Comparison of ENCODE assay signal across 13 cellular contexts in genomic region chr19:16957151-16957662, GRCh38.
DNase-seq lines count a peak whose midpoint lies in the region; ATAC-seq and TF ChIP-seq lines count a peak whose summit lies in the region.
"Had no signal": no experiment of that assay in that cellular context is flagged by ENCODE, and none has a peak within 500 bp of the region (broad histone marks: within the 10 kb centered on the region; RNA-seq: fewer than 3 reads in every experiment).

No MANE protein-coding gene starts in this region.

- H3K9me3 ChIP-seq in PC-9 (ENCODE audit: insufficient read depth, low read depth) (no peaks in the 10 kb centered on the region), gastroesophageal sphincter (peaks cover 0 to 9% (median 0%) of the 10 kb centered on the region in 3 donors), upper lobe of left lung (no peaks in the 10 kb centered on the region), Caco-2 (no peaks in the 10 kb centered on the region)
- H3K9me3 ChIP-seq: SJCRH30 had no signal

- H3K27me3 Mint-ChIP-seq in Caco-2 (ENCODE audit: insufficient read depth, unreplicated experiment): peaks cover 19% of the 10 kb centered on the region

- WGBS in gastroesophageal sphincter (ENCODE audit: low coverage in 1 of 2), 2 donors: 35 to 60% methylated on average over 3 to 7 of the region's 7 CpGs
- 33 to 50% methylated on average over 4 to 7 of the region's 7 CpGs for WGBS in upper lobe of left lung, 2 donors

- intact Hi-C loops in PC-9 (cut with micrococcal nuclease; ENCODE audit: unreplicated experiment): no loop called here
- intact Hi-C loops in Caco-2 (cut with micrococcal nuclease; ENCODE audit: unreplicated experiment): no loop called here

- no peak for TF ChIP-seq CTCF in PC-9 (conservative IDR thresholded peaks at IDR 0.05)
- TF ChIP-seq CTCF in gastroesophageal sphincter (IDR thresholded peaks at IDR 0.05): no peak
- no peak for TF ChIP-seq CTCF in upper lobe of left lung (IDR thresholded peaks at IDR 0.05)
- no peak for TF ChIP-seq CTCF in Caco-2 (IDR thresholded peaks at IDR 0.05; ENCODE audit: insufficient read depth in 1 of 2, low read depth in 1 of 2, low read length in 1 of 2, severe bottlenecking in 1 of 2, unreplicated experiment in 1 of 2)

- H3K4me3 Mint-ChIP-seq in Caco-2 (ENCODE audit: unreplicated experiment): no peak overlapping the region
- H3K4me3 Mint-ChIP-seq: natural killer cell had no signal

- CTCF ChIA-PET in PC-9 (lab: Charles Lee): no interaction called here
- CTCF ChIA-PET in Caco-2 (lab: Charles Lee): no interaction called here

- no peaks in the 10 kb centered on the region for H3K27me3 ChIP-seq in PC-9 (ENCODE audit: insufficient read depth, low read depth)
- peaks cover 31% of the 10 kb centered on the region for H3K27me3 ChIP-seq in gastroesophageal sphincter
- H3K27me3 ChIP-seq in upper lobe of left lung: no peaks in the 10 kb centered on the region
- no peaks in the 10 kb centered on the region for H3K27me3 ChIP-seq in Caco-2 (replicated peaks; ENCODE audit: control insufficient read depth, insufficient read depth, low read length)

- no TSS peak for BruUV-seq in PC-9 (replicated peaks; lab: Mats Ljungman, UMichigan)
- no TSS peak for BruUV-seq in Caco-2 (replicated peaks; lab: Mats Ljungman, UMichigan)

- H4K20me1 ChIP-seq in PC-9 (ENCODE audit: insufficient read depth): no peaks in the 10 kb centered on the region

- H3K4me1 ChIP-seq in PC-9 (replicated peaks; ENCODE audit: insufficient read depth) (peaks cover 38% of the 10 kb centered on the region), gastroesophageal sphincter (peaks cover 0 to 6% (median 3%) of the 10 kb centered on the region in 3 donors), upper lobe of left lung (peaks cover 7 to 23% (median 16%) of the 10 kb centered on the region in 4 donors), Caco-2 (no peaks in the 10 kb centered on the region)
- H3K4me1 ChIP-seq: SJCRH30 had no signal

- no peaks in the 10 kb centered on the region for H3K4me1 Mint-ChIP-seq in Caco-2 (ENCODE audit: low read depth, unreplicated experiment)
- H3K4me1 Mint-ChIP-seq: natural killer cell had no signal

- TF ChIP-seq EP300 in gastroesophageal sphincter (IDR thresholded peaks at IDR 0.05): no peak
- no peak for TF ChIP-seq EP300 in upper lobe of left lung (IDR thresholded peaks at IDR 0.05)

- POLR2A ChIA-PET in PC-9 (lab: Charles Lee; ENCODE audit: unreplicated experiment): interaction anchor here (0.6 kb wide), 1 partner anchor 58 kb away, joined by 3 read pairs; no protein-coding TSS in a partner anchor
- POLR2A ChIA-PET in Caco-2 (lab: Charles Lee): no interaction called here

- H3K4me2 ChIP-seq in PC-9: peak overlapping the region; percentile 52

- no peak overlapping the region for H2AFZ ChIP-seq in PC-9

- peak; percentile 15 for DNase-seq in SKM-1 treated with dmso at 0.1 percent for 144 hours (lab: John Stamatoyannopoulos, UW; ENCODE audit: unreplicated experiment)
- no peak for DNase-seq in SKM-1 (lab: John Stamatoyannopoulos, UW; ENCODE audit: unreplicated experiment)
- peak; percentile 71 to 93 for DNase-seq in PC-9
- peak; percentile 50 to 52 for DNase-seq in upper lobe of left lung
- DNase-seq in activated CD4-positive, alpha-beta T cell treated with anti-CD3 and anti-CD28 coated beads, Interleukin-2, amount 50 U/mL, for 4 hours: no peak
- DNase-seq in activated CD4-positive, alpha-beta T cell treated with anti-CD3 and anti-CD28 coated beads, Interleukin-2, amount 50 U/mL, for 48 hours: no peak
- no peak for DNase-seq in Caco-2
- DNase-seq: activated CD4-positive, alpha-beta T cell treated with anti-CD3 and anti-CD28 coated beads for 1 hour; activated naive CD4-positive, alpha-beta T cell treated with anti-CD3 and anti-CD28 coated beads, Interleukin-2, amount 50 U/mL, for 16 hours; natural killer cell; NCI-H2029 treated with DMSO at 0.1 percent for 48 hours; SJCRH30 had no signal

- no peaks in the 10 kb centered on the region for H3K79me2 ChIP-seq in PC-9 (ENCODE audit: low read depth)

- ATAC-seq in gastroesophageal sphincter: peak; percentile 46
- ATAC-seq in upper lobe of left lung (ENCODE audit: low FRiP score in 2 of 2): peak; percentile 69 to 80
- ATAC-seq: natural killer cell had no signal

- H3K9me2 ChIP-seq in PC-9 (ENCODE audit: insufficient read depth): no peaks in the 10 kb centered on the region

- TF ChIP-seq POLR2A in gastroesophageal sphincter (IDR thresholded peaks at IDR 0.05): no peak
- no peak for TF ChIP-seq POLR2A in upper lobe of left lung (IDR thresholded peaks at IDR 0.05)

- H3K4me3 ChIP-seq in PC-9: peak overlapping the region; percentile 6; the same call in 1 of the 2 replicates
- H3K4me3 ChIP-seq in gastroesophageal sphincter: no peak overlapping the region
- H3K4me3 ChIP-seq in upper lobe of left lung: no peak overlapping the region
- H3K4me3 ChIP-seq in Caco-2 (ENCODE audit: low read depth, low read length): no peak overlapping the region
- H3K4me3 ChIP-seq: SJCRH30 had no signal

- no peaks in the 10 kb centered on the region for H3K36me3 ChIP-seq in PC-9 (ENCODE audit: low read depth)
- no peaks in the 10 kb centered on the region for H3K36me3 ChIP-seq in gastroesophageal sphincter
- H3K36me3 ChIP-seq in upper lobe of left lung: no peaks in the 10 kb centered on the region
- no peaks in the 10 kb centered on the region for H3K36me3 ChIP-seq in Caco-2 (ENCODE audit: control insufficient read depth, insufficient read depth, low read length)
- H3K36me3 ChIP-seq: SJCRH30 had no signal

- H3K36me3 Mint-ChIP-seq in Caco-2 (ENCODE audit: insufficient read depth, unreplicated experiment): no peaks in the 10 kb centered on the region
- H3K36me3 Mint-ChIP-seq: natural killer cell had no signal

- peaks cover 38% of the 10 kb centered on the region for H3F3A ChIP-seq in PC-9 (ENCODE audit: insufficient read depth, low read depth)

- H3K27ac ChIP-seq in PC-9 (peak overlapping the region; percentile 50), gastroesophageal sphincter (no peak overlapping the region), upper lobe of left lung (peak overlapping the region in 2 of 4 donors; percentile 57 to 64)
- H3K27ac ChIP-seq: SJCRH30 had no signal

- H3K9me3 Mint-ChIP-seq in Caco-2 (ENCODE audit: unreplicated experiment): no peaks in the 10 kb centered on the region

- H3K27ac Mint-ChIP-seq in Caco-2 (ENCODE audit: unreplicated experiment): no peak overlapping the region
- H3K27ac Mint-ChIP-seq: natural killer cell had no signal

Comparison
In these comparisons a context has a peak if more than half of its experiments do, and no peak if none do; other contexts are left out.
1. DNase-seq: peak in SKM-1 treated with dmso at 0.1 percent for 144 hours (single experiment), PC-9 (2 of 2) and upper lobe of left lung (2 of 2); none in SKM-1 (single experiment), activated CD4-positive, alpha-beta T cell treated with anti-CD3 and anti-CD28 coated beads, Interleukin-2, amount 50 U/mL, for 4 hours (0 of 2), activated CD4-positive, alpha-beta T cell treated with anti-CD3 and anti-CD28 coated beads, Interleukin-2, amount 50 U/mL, for 48 hours (0 of 2) and Caco-2 (0 of 2).